In genomic region chr1:20028726-20029125, GRCh38 we compare ENCODE assay signal across 19 cellular contexts. TPM values are rescaled to one million over a fixed set of nuclear protein-coding genes. Genes with fewer than 3 reads are reported as not detected.
"Had no signal": no experiment of that assay in that cellular context is flagged by ENCODE, and none has a peak within 500 bp of the region (broad histone marks: within the 10 kb centered on the region; RNA-seq: fewer than 3 reads in every experiment).

No MANE protein-coding gene starts in this region.

- H3K4me3 ChIP-seq: Peyer's patch had no signal

- ATAC-seq: activated CD4-positive, alpha-beta T cell treated with anti-CD3 and anti-CD28 coated beads for 36 hours had no signal

- H3K4me1 ChIP-seq: breast epithelium, Peyer's patch had no signal

- H3K27ac ChIP-seq: breast epithelium, Peyer's patch, RWPE1 had no signal

- H3K27me3 ChIP-seq: breast epithelium, Peyer's patch had no signal

- DNase-seq: activated CD4-positive, alpha-beta memory T cell treated with anti-CD3 and anti-CD28 coated beads, Interleukin-2, amount 10 ng/mL, durations not matched to agents 7 days and 5 days; activated CD4-positive, alpha-beta T cell treated with anti-CD3 and anti-CD28 coated beads for 36 hours; activated CD4-positive, alpha-beta T cell treated with anti-CD3 and anti-CD28 coated beads, Interleukin-2, amount 50 U/mL, for 1 hour; activated CD4-positive, CD25-positive, alpha-beta regulatory T cell; activated CD8-positive, alpha-beta memory T cell treated with anti-CD3 and anti-CD28 coated beads, Interleukin-2, amount 50 U/mL, for 4 hours; activated T-cell treated with anti-CD3 and anti-CD28 coated beads, Interleukin-2, amount 50 U/mL, for 1 hour; aorta; Karpas-422; MM.1S; NCI-H1105 treated with DMSO at 0.1 percent for 48 hours; NCI-H1436 treated with DMSO at 0.1 percent for 48 hours; NCI-H187; NCI-H2081; NCI-H510A treated with DMSO at 0.1 percent for 48 hours; Peyer's patch; SHP77 treated with DMSO at 0.1 percent for 48 hours had no signal

- H3K9me3 ChIP-seq: Peyer's patch had no signal

- H3K36me3 ChIP-seq: breast epithelium, Peyer's patch had no signal

RNA-seq across cellular contexts. Expression of gene PLA2G5, which starts 41.3 kb away (rescaled TPM):
- total RNA-seq: activated CD4-positive, alpha-beta memory T cell treated with anti-CD3 and anti-CD28 coated beads, Interleukin-2, amount 10 ng/mL, durations not matched to agents 7 days and 5 days; activated CD4-positive, alpha-beta T cell treated with anti-CD3 and anti-CD28 coated beads for 36 hours; SK-MEL-5 had no signal

RNA-seq across cellular contexts. Expression of gene PLA2G2A, which starts 49.3 kb away (rescaled TPM):
- total RNA-seq: activated CD4-positive, alpha-beta memory T cell treated with anti-CD3 and anti-CD28 coated beads, Interleukin-2, amount 10 ng/mL, durations not matched to agents 7 days and 5 days; activated CD4-positive, alpha-beta T cell treated with anti-CD3 and anti-CD28 coated beads for 36 hours; SK-MEL-5 had no signal
